ENCODE assay signal across 8 cellular contexts in genomic region chr10:101889256-101890210, GRCh38. TPM values are rescaled to one million over a fixed set of nuclear protein-coding genes. Genes with fewer than 3 reads are reported as not detected.
DNase-seq lines count a peak whose midpoint lies in the region; ATAC-seq, FAIRE-seq and TF ChIP-seq lines count a peak whose summit lies in the region.

No MANE protein-coding gene starts in this region.

- H4K20me1 ChIP-seq in keratinocyte (ENCODE audit: control insufficient read depth, extremely low read depth, insufficient read depth, low read length), result no peaks in the 10 kb centered on the region

- H2AFZ ChIP-seq in keratinocyte (ENCODE audit: control insufficient read depth, low read length), result no peak overlapping the region

- TF ChIP-seq CTCF in VCaP (conservative IDR thresholded peaks at IDR 0.05) (peak; percentile 93), keratinocyte (optimal IDR thresholded peaks at IDR 0.05 in 1 of 3, IDR thresholded peaks at IDR 0.05 in 1 of 3, conservative IDR thresholded peaks at IDR 0.05 in 1 of 3; ENCODE audit: extremely low read depth in 1 of 3, insufficient read depth in 2 of 3, low read length in 3 of 3) (peak; percentile 70 to 84 (median 83))

- H3K79me2 ChIP-seq in keratinocyte (ENCODE audit: control insufficient read depth, insufficient read depth, low read length), result no peaks in the 10 kb centered on the region

- no peak overlapping the region for H3K9ac ChIP-seq in keratinocyte (ENCODE audit: control insufficient read depth, extremely low read depth, insufficient read depth, low read length)

- peak; percentile 41 for FAIRE-seq in keratinocyte (lab: Jason Lieb, UNC)

- no peaks in the 10 kb centered on the region for H3K9me3 Mint-ChIP-seq in CD4-positive, CD25-positive, alpha-beta regulatory T cell

- no peaks in the 10 kb centered on the region for H3K9me1 ChIP-seq in keratinocyte (ENCODE audit: control insufficient read depth, extremely low read depth, insufficient read depth, low read length)

- H3K9me3 ChIP-seq in CD4-positive, CD25-positive, alpha-beta regulatory T cell (ENCODE audit: control insufficient read depth in 2 of 2, low read length in 2 of 2), result no peaks in the 10 kb centered on the region
- no peaks in the 10 kb centered on the region for H3K9me3 ChIP-seq in keratinocyte (ENCODE audit: control insufficient read depth, low read depth, low read length)

- peak; percentile 40 to 81 (median 60) for DNase-seq in CD4-positive, CD25-positive, alpha-beta regulatory T cell
- peak; percentile 83 for DNase-seq in NCI-H1694 (lab: John Stamatoyannopoulos, UW)
- DNase-seq in T47D (ENCODE audit: low read depth in 1 of 2, low spot score in 1 of 2), result peak; percentile 75 to 85
- peak; percentile 19 for DNase-seq in keratinocyte (ENCODE audit: low read depth, low spot score)
- peak; percentile 61 to 63 for DNase-seq in stimulated activated CD4-positive, alpha-beta T cell treated with anti-CD3 and anti-CD28 coated beads, Interleukin-1b, Interleukin-23, amount 100 ng/mL, for 4 hours (ENCODE audit: low read depth in 2 of 2)

- peak overlapping the region in 1 of 3 donors; percentile 4 for H3K27ac Mint-ChIP-seq in CD4-positive, CD25-positive, alpha-beta regulatory T cell

- H3K4me3 ChIP-seq in CD4-positive, CD25-positive, alpha-beta regulatory T cell (ENCODE audit: low read depth, low read length), result no peak overlapping the region
- no peak overlapping the region for H3K4me3 ChIP-seq in keratinocyte (ENCODE audit: control insufficient read depth in 2 of 3, extremely low read depth in 1 of 3, insufficient read depth in 2 of 3, low read depth in 1 of 3, low read length in 3 of 3)

- H3K4me3 Mint-ChIP-seq in CD4-positive, CD25-positive, alpha-beta regulatory T cell, result peak overlapping the region in 1 of 4 donors; percentile 75

- no peaks in the 10 kb centered on the region for H3K4me1 ChIP-seq in CD4-positive, CD25-positive, alpha-beta regulatory T cell (ENCODE audit: control insufficient read depth, insufficient read depth, low read length, poor library complexity, severe bottlenecking)
- H3K4me1 ChIP-seq in keratinocyte (ENCODE audit: control insufficient read depth, extremely low read depth, insufficient read depth, low read length), result peaks cover 3% of the 10 kb centered on the region

- H3K27ac ChIP-seq in CD4-positive, CD25-positive, alpha-beta regulatory T cell (ENCODE audit: insufficient read depth, low read length, poor library complexity, severe bottlenecking), result no peak overlapping the region
- H3K27ac ChIP-seq in VCaP (no peak overlapping the region), keratinocyte (ENCODE audit: control insufficient read depth, insufficient read depth, low read length) (no peak overlapping the region)

- no peak overlapping the region for H3K4me2 ChIP-seq in keratinocyte (ENCODE audit: control insufficient read depth, extremely low read depth, insufficient read depth, low read depth, low read length)

- H3K27me3 Mint-ChIP-seq in CD4-positive, CD25-positive, alpha-beta regulatory T cell, result no peaks in the 10 kb centered on the region

- peak; percentile 60 to 65 for ATAC-seq in CD4-positive, CD25-positive, alpha-beta regulatory T cell (ENCODE audit: low read depth in 2 of 2)
- ATAC-seq in GM21381 (IDR thresholded peaks at IDR 0.05; ENCODE audit: unreplicated experiment) (peak; percentile 58), GM19463 (IDR thresholded peaks at IDR 0.05; ENCODE audit: unreplicated experiment) (no peak)

- H3K27me3 ChIP-seq in CD4-positive, CD25-positive, alpha-beta regulatory T cell (ENCODE audit: control insufficient read depth, insufficient read depth, low read length), result no peaks in the 10 kb centered on the region
- no peaks in the 10 kb centered on the region for H3K27me3 ChIP-seq in keratinocyte (ENCODE audit: control insufficient read depth, extremely low read depth, insufficient read depth, low read length)

- peaks cover 27% of the 10 kb centered on the region for H3K36me3 Mint-ChIP-seq in CD4-positive, CD25-positive, alpha-beta regulatory T cell

- peaks cover 10% of the 10 kb centered on the region for H3K36me3 ChIP-seq in CD4-positive, CD25-positive, alpha-beta regulatory T cell (ENCODE audit: control insufficient read depth, insufficient read depth, low read length)
- no peaks in the 10 kb centered on the region for H3K36me3 ChIP-seq in keratinocyte (ENCODE audit: control insufficient read depth in 2 of 2, extremely low read depth in 1 of 2, insufficient read depth in 2 of 2, low read length in 2 of 2)

- in situ Hi-C loops in T47D (cut with HindIII; ENCODE audit: low pct_unique_long_range_greater_than_20kb, low sequenced_read_pairs), result no loop called here

- peaks cover 13 to 15% (median 14%) of the 10 kb centered on the region in 4 donors for H3K4me1 Mint-ChIP-seq in CD4-positive, CD25-positive, alpha-beta regulatory T cell

- dilution Hi-C loops in keratinocyte (cut with MboI; ENCODE audit: extremely low pct_ligation_motif_present, low sequenced_read_pairs), result loop anchor here (25.0 kb wide), 1 partner anchor 98 kb away; no protein-coding TSS in a partner anchor

RNA-seq across cellular contexts. Expression of gene KCNIP2, which starts 45.9 kb away (rescaled TPM):
- 1.6 TPM for total RNA-seq in CD4-positive, CD25-positive, alpha-beta regulatory T cell
- under 1 TPM in 1 of 4 donors, not detected in 3; 0.08 TPM for polyA plus RNA-seq in CD4-positive, CD25-positive, alpha-beta regulatory T cell
- polyA plus RNA-seq in keratinocyte, result 0.17 to 0.71 TPM (median 0.41 TPM) in 3 replicates
- 0.89 TPM for polyA plus RNA-seq in keratinocyte (2011; ENCODE audit: low read depth)
- not detected in 2 replicates for polyA plus RNA-seq in keratinocyte (2011; cell fraction: cytosol; rRNA removed)
- polyA plus RNA-seq in keratinocyte (2011; cell fraction: nucleus; rRNA removed), result 2.4 and 3.6 TPM in 2 replicates
- polyA plus RNA-seq in keratinocyte (2012; ENCODE audit: low replicate concordance), result 0.23 and 0.66 TPM in 2 replicates
- 0.49 to 1.6 TPM (median 1.4 TPM) in 3 replicates for polyA minus RNA-seq in keratinocyte
- not detected for polyA minus RNA-seq in keratinocyte (2011; cell fraction: cytosol; rRNA and poly(A)+ RNA removed)
- polyA minus RNA-seq in keratinocyte (2011; cell fraction: nucleus; rRNA and poly(A)+ RNA removed), result 1.8 and 7.7 TPM in 2 replicates

Comparison
In these comparisons a context has a peak if more than half of its experiments do, and no peak if none do; other contexts are left out.
1. DNase-seq: peak in every context shown above with its lines; median percentile 83 in NCI-H1694; 80 in T47D; 62 in stimulated activated CD4-positive, alpha-beta T cell treated with anti-CD3 and anti-CD28 coated beads, Interleukin-1b, Interleukin-23, amount 100 ng/mL, for 4 hours; 60 in CD4-positive, CD25-positive, alpha-beta regulatory T cell; 19 in keratinocyte.